9 cellular contexts compared by ENCODE assay signal in the genomic region with DNA sequence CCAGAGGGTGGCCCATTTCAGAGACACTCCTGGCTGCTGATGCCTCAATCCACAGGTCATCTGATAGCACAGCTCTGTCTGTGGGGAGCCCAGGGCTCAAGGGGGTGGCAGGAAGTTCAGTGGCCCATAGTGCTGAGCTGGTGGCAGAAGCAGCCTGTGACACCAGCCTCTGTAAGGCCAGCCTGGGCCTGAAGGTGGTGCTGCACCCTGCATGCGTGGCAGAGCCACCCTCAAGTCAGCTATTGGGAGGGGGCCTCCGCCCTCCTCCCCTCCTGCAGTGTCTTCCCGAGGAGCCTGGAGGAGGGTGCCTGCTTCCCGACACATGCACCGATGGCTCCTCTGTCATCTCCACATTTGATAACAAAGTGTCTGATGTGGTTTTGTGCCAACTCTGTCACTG. TPM values are rescaled to one million over a fixed set of nuclear protein-coding genes. Genes with fewer than 3 reads are reported as not detected.
A peak's percentile ranks its signal among the peaks of the same experiment; 100 is the strongest.
DNase-seq lines count a peak whose midpoint lies in the region; ATAC-seq and TF ChIP-seq lines count a peak whose summit lies in the region.
"Had no signal": no experiment of that assay in that cellular context is flagged by ENCODE, and none has a peak within 500 bp of the region (broad histone marks: within the 10 kb centered on the region; RNA-seq: fewer than 3 reads in every experiment).

No MANE protein-coding gene starts in this region.

- no peaks in the 10 kb centered on the region for H3K4me1 Mint-ChIP-seq in central memory CD8-positive, alpha-beta T cell

- no peaks in the 10 kb centered on the region for H3K27me3 ChIP-seq in parathyroid adenoma (ENCODE audit: control insufficient read depth, insufficient read depth, low read length)

- DNase-seq in activated naive CD4-positive, alpha-beta T cell treated with Interleukin-2 at 50 U/mL for 16 hours, result peak; percentile 27
- no peak for DNase-seq in activated naive CD4-positive, alpha-beta T cell treated with anti-CD3 and anti-CD28 coated beads, Interleukin-2, amount 50 U/mL, for 16 hours
- peak; percentile 33 for DNase-seq in H4 (ENCODE audit: low spot score)
- no peak for DNase-seq in LNCaP clone FGC (ENCODE audit: low read depth)
- DNase-seq in central memory CD8-positive, alpha-beta T cell (ENCODE audit: low spot score in 2 of 2), result no peak
- no peak for DNase-seq in 8988T
- no peak for DNase-seq in HT-29 (ENCODE audit: low spot score)

- TF ChIP-seq CTCF in LNCaP clone FGC (IDR thresholded peaks at IDR 0.05; ENCODE audit: control insufficient read depth, extremely low read depth, insufficient read depth) (0 out of 2 replicates have a peak, but pooled peaks have one; percentile 2), parathyroid adenoma (IDR thresholded peaks at IDR 0.05) (peak; percentile 76)

- H3K27me3 Mint-ChIP-seq in central memory CD8-positive, alpha-beta T cell, result no peaks in the 10 kb centered on the region

- H3K36me3 ChIP-seq in parathyroid adenoma (ENCODE audit: control insufficient read depth, insufficient read depth, low read length), result no peaks in the 10 kb centered on the region
- H3K36me3 ChIP-seq: HAP-1 had no signal

- H3K9me3 Mint-ChIP-seq in central memory CD8-positive, alpha-beta T cell, result no peaks in the 10 kb centered on the region

- H3K4me1 ChIP-seq in parathyroid adenoma, result peaks cover 33% of the 10 kb centered on the region

- H3K79me2 ChIP-seq in parathyroid adenoma, result no peaks in the 10 kb centered on the region

- H3K4me3 ChIP-seq in LNCaP clone FGC (ENCODE audit: low read depth, low read length) (no peak overlapping the region), parathyroid adenoma (ENCODE audit: low read depth, low read length) (no peak overlapping the region)
- H3K4me3 ChIP-seq: HAP-1 had no signal

- no peak overlapping the region for H3K4me2 ChIP-seq in parathyroid adenoma (ENCODE audit: low read length)

- no peak overlapping the region for H3K4me3 Mint-ChIP-seq in central memory CD8-positive, alpha-beta T cell

- peak overlapping the region; percentile 88 for H2AFZ ChIP-seq in parathyroid adenoma

- no peak overlapping the region for H3K27ac Mint-ChIP-seq in central memory CD8-positive, alpha-beta T cell (ENCODE audit: low read depth)

- peak overlapping the region; percentile 67 for H3K27ac ChIP-seq in parathyroid adenoma

- no peak overlapping the region for H3K9ac ChIP-seq in parathyroid adenoma

- H3K36me3 Mint-ChIP-seq in central memory CD8-positive, alpha-beta T cell (ENCODE audit: insufficient read depth), result peaks cover 1% of the 10 kb centered on the region

- no peaks in the 10 kb centered on the region for H3K9me3 ChIP-seq in parathyroid adenoma (ENCODE audit: control insufficient read depth, low read length)
- H3K9me3 ChIP-seq: HAP-1 had no signal

- peak; percentile 62 for ATAC-seq in central memory CD8-positive, alpha-beta T cell (replicated peaks; ENCODE audit: extremely low read depth, poor library complexity, severe bottlenecking)

RNA-seq across cellular contexts. Expression of gene PLA1A, which starts 3.0 kb away (rescaled TPM):
- 0.04 and 0.18 TPM in 2 replicates for total RNA-seq in H4 (2014; rRNA removed; shearing (Covaris generic))
- not detected in 2 replicates for total RNA-seq in HT-29 (2014; rRNA removed; shearing (Covaris generic))

RNA-seq across cellular contexts. Expression of gene ADPRH, which starts 21.4 kb away (rescaled TPM):
- total RNA-seq in H4 (2014; rRNA removed; shearing (Covaris generic)), result not detected in 2 replicates
- 0.65 and 1.0 TPM in 2 replicates for total RNA-seq in HT-29 (2014; rRNA removed; shearing (Covaris generic))

RNA-seq across cellular contexts. Expression of gene CD80, which starts 41.3 kb away (rescaled TPM):
- not detected in 2 replicates for total RNA-seq in H4 (2014; rRNA removed; shearing (Covaris generic))
- not detected in 2 replicates for total RNA-seq in HT-29 (2014; rRNA removed; shearing (Covaris generic))

RNA-seq across cellular contexts. Expression of gene POPDC2, which starts 59.7 kb away (rescaled TPM):
- total RNA-seq in H4 (2014; rRNA removed; shearing (Covaris generic)), result 0.06 and 0.54 TPM in 2 replicates
- 0.16 and 0.71 TPM in 2 replicates for total RNA-seq in HT-29 (2014; rRNA removed; shearing (Covaris generic))

Comparison
In these comparisons a context has a peak if more than half of its experiments do, and no peak if none do; other contexts are left out.
1. DNase-seq: peak in activated naive CD4-positive, alpha-beta T cell treated with Interleukin-2 at 50 U/mL for 16 hours (single experiment) and H4 (single experiment); none in activated naive CD4-positive, alpha-beta T cell treated with anti-CD3 and anti-CD28 coated beads, Interleukin-2, amount 50 U/mL, for 16 hours (single experiment), LNCaP clone FGC (single experiment), central memory CD8-positive, alpha-beta T cell (0 of 2), 8988T (single experiment) and HT-29 (single experiment).